1 cellular context compared by ENCODE assay signal in the genomic region with DNA sequence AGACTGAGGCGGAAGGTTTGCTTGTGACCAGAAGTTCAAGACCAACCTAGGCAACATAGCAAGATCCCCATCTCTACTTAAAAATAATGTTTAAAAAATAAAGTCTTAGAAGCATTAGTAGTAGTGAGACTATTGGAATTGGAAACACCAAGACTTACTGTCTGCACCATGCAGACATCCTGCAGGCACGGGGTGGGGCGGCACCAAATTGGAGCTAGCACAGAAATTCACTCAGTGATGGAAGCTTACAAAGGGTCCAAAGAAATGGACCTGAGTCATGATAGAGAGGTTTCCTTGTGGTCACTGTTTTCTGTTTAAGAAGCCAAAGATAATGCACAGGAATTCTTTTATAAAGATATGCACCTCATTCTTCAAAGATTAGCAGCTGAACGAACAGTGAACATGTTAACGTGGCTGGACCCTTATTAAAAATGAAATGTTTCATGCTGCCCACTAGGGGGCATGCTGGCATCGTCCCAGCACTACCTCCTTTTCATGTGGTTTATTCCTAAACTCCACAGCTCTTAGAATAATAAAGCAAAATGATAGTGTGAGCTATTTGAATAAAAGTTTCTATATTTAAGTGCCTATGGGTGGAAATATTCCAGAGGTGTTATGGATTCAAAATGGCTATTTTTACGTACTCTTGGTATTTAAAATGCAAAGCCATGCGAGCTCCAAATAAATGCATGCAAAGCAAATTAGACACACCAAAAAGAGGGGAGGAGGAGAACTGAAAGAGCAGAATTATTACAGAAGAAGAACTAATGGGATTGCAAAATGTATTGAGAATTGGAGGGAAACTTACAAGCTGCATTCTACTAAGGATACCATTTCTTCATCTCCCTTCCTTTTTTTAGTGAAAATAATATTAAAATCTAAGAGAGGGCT.
TF ChIP-seq lines count a peak whose summit lies in the region.

No MANE protein-coding gene starts in this region.

TF ChIP-seq in H1, 55 proteins besides CTCF, POLR2A, EP300 and RAD21:
- TF ChIP-seq ATF2 (IDR thresholded peaks at IDR 0.05; ENCODE audit: low read length) (no peak), GABPA (IDR thresholded peaks at IDR 0.05; ENCODE audit: borderline replicate concordance, insufficient read depth, low read length) (no peak), CHD1 (IDR thresholded peaks at IDR 0.05; ENCODE audit: low read depth, low read length) (no peak), YY1 (IDR thresholded peaks at IDR 0.05; ENCODE audit: low read depth, low read length) (no peak), HDAC6 (IDR thresholded peaks at IDR 0.05; ENCODE audit: low read depth, low read length) (no peak), FOSL1 (IDR thresholded peaks at IDR 0.05; ENCODE audit: insufficient read depth, low read depth, low read length) (no peak), CEBPB (IDR thresholded peaks at IDR 0.05; ENCODE audit: low read depth, low read length) (no peak), SUZ12 (IDR thresholded peaks at IDR 0.05; ENCODE audit: low read length) (no peak), NRF1 (IDR thresholded peaks at IDR 0.05; ENCODE audit: low read depth, low read length) (no peak), RBBP5 (IDR thresholded peaks at IDR 0.05; ENCODE audit: borderline replicate concordance, low read depth, low read length) (no peak), CBX5 (IDR thresholded peaks at IDR 0.05; ENCODE audit: low read depth, low read length) (no peak), E2F6 (IDR thresholded peaks at IDR 0.05) (no peak), KDM4A (IDR thresholded peaks at IDR 0.05; ENCODE audit: low read depth, low read length, severe bottlenecking) (no peak), SIX5 (IDR thresholded peaks at IDR 0.05; ENCODE audit: low read depth, low read length) (no peak)
- TF ChIP-seq, protein P1, sequence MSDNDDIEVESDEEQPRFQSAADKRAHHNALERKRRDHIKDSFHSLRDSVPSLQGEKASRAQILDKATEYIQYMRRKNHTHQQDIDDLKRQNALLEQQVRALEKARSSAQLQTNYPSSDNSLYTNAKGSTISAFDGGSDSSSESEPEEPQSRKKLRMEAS (IDR thresholded peaks at IDR 0.05) = no peak
